Comparison of ENCODE assay signal across 11 cellular contexts in genomic region chr4:186727977-186728519, GRCh38. TPM values are rescaled to one million over a fixed set of nuclear protein-coding genes. Genes with fewer than 3 reads are reported as not detected.
A peak's percentile ranks its signal among the peaks of the same experiment; 100 is the strongest.
DNase-seq lines count a peak whose midpoint lies in the region; ATAC-seq and TF ChIP-seq lines count a peak whose summit lies in the region.
"Had no signal": no experiment of that assay in that cellular context is flagged by ENCODE, and none has a peak within 500 bp of the region (broad histone marks: within the 10 kb centered on the region; RNA-seq: fewer than 3 reads in every experiment).

No MANE protein-coding gene starts in this region.

- H3K27me3 Mint-ChIP-seq in osteocyte (ENCODE audit: unreplicated experiment) = no peaks in the 10 kb centered on the region

- DNase-seq in SK-MEL-5 (ENCODE audit: low read depth, low spot score) = peak; percentile 15
- DNase-seq in fibroblast of peridontal ligament (ENCODE audit: extremely low read depth) = peak; percentile 39
- no peak for DNase-seq in osteocyte (ENCODE audit: extremely low spot score, unreplicated experiment)
- no peak for DNase-seq in activated naive CD4-positive, alpha-beta T cell treated with Interleukin-2 at 50 U/mL for 16 hours
- DNase-seq in spleen = no peak
- no peak for DNase-seq in NCI-H2029 (lab: John Stamatoyannopoulos, UW)
- DNase-seq: NCI-H1694 treated with DMSO at 0.1 percent for 48 hours, substantia nigra had no signal

- no peak for TF ChIP-seq POLR2A in spleen (IDR thresholded peaks at IDR 0.05)

- peak overlapping the region; percentile 90 for H3K27ac Mint-ChIP-seq in osteocyte (ENCODE audit: unreplicated experiment)

- TF ChIP-seq CTCF in osteocyte (IDR thresholded peaks at IDR 0.05) = peak; percentile 44
- no peak for TF ChIP-seq CTCF in spleen (IDR thresholded peaks at IDR 0.05 in 8 of 11, conservative IDR thresholded peaks at IDR 0.05 in 3 of 11)

- in situ Hi-C loops in SK-MEL-5 (cut with HindIII; ENCODE audit: low pct_unique_long_range_greater_than_20kb, low sequenced_read_pairs) = no loop called here

- no peak overlapping the region for H3K27ac ChIP-seq in spleen

- peaks cover 2 to 66% (median 45%) of the 10 kb centered on the region in 7 donors for H3K27me3 ChIP-seq in spleen (replicated peaks in 1 of 7)

- H3K9ac ChIP-seq in ES-I3 (ENCODE audit: low read depth, low read length) = peak overlapping the region; percentile 86; the same call in 1 of the 2 replicates

- H3K4me3 ChIP-seq in spleen = no peak overlapping the region

- peaks cover 15% of the 10 kb centered on the region for H3K4me1 ChIP-seq in ES-I3 (ENCODE audit: insufficient read depth, low read length)
- peaks cover 0 to 41% (median 35%) of the 10 kb centered on the region in 6 donors for H3K4me1 ChIP-seq in spleen

- H3K9me3 ChIP-seq in ES-I3 (ENCODE audit: control insufficient read depth, insufficient read depth, low read length) (no peaks in the 10 kb centered on the region), spleen (peaks cover 0 to 4% (median 0%) of the 10 kb centered on the region in 8 donors)

- peaks cover 29% of the 10 kb centered on the region for H3K4me1 Mint-ChIP-seq in osteocyte (ENCODE audit: unreplicated experiment)

- no peaks in the 10 kb centered on the region for H3K9me3 Mint-ChIP-seq in osteocyte (ENCODE audit: unreplicated experiment)

- intact Hi-C loops in spleen (cut with DNase I; ENCODE audit: low total_unique reads) = no loop called here

- H3K4me3 Mint-ChIP-seq in osteocyte (ENCODE audit: unreplicated experiment) = peak overlapping the region; percentile 89

- 55 to 60% (median 57%) methylated on average over 6 of the region's 6 CpGs for WGBS in spleen, 5 donors

- H3K36me3 ChIP-seq in ES-I3 (ENCODE audit: insufficient read depth, low read length) (no peaks in the 10 kb centered on the region), spleen (no peaks in the 10 kb centered on the region)

- H3K36me3 Mint-ChIP-seq in osteocyte (ENCODE audit: unreplicated experiment) = peaks cover 2% of the 10 kb centered on the region

- no peak for ATAC-seq in GM19463 (IDR thresholded peaks at IDR 0.05; ENCODE audit: unreplicated experiment)
- ATAC-seq: Right ventricle myocardium inferior had no signal

RNA-seq across cellular contexts. Expression of gene FAT1, which starts 4.4 kb away (rescaled TPM):
- total RNA-seq in SK-MEL-5 (2014; rRNA removed; shearing (Covaris generic)) = 78.0 and 88.9 TPM in 2 replicates
- polyA plus RNA-seq in SK-MEL-5 (2015; cell fraction: cytosol; rRNA removed) = 75.3 and 95.6 TPM in 2 replicates
- polyA plus RNA-seq in SK-MEL-5 (2015; cell fraction: nucleus; rRNA removed) = 49.3 and 50.5 TPM in 2 replicates
- total RNA-seq in osteocyte (395 and 408 TPM in 2 replicates), spleen (10 to 100 TPM in 1 of 7 donors, 1 to 10 TPM in 6; 4.2 to 20.0 (median 6.8) TPM)
- polyA plus RNA-seq in spleen = 1 to 10 TPM in 2 of 3 donors, under 1 TPM in 1; 0.87 to 1.9 (median 1.7) TPM

Comparison
In these comparisons a context has a peak if more than half of its experiments do, and no peak if none do; other contexts are left out.
1. DNase-seq: peak in SK-MEL-5 (single experiment) and fibroblast of peridontal ligament (single experiment); none in osteocyte (single experiment), activated naive CD4-positive, alpha-beta T cell treated with Interleukin-2 at 50 U/mL for 16 hours (single experiment), spleen (single experiment) and NCI-H2029 (single experiment).